ENCODE assay signal across 22 cellular contexts in genomic region chr22:28951530-28951929, GRCh38.
DNase-seq lines count a peak whose midpoint lies in the region; ATAC-seq, FAIRE-seq and TF ChIP-seq lines count a peak whose summit lies in the region.
"Had no signal": no experiment of that assay in that cellular context is flagged by ENCODE, and none has a peak within 500 bp of the region (broad histone marks: within the 10 kb centered on the region; RNA-seq: fewer than 3 reads in every experiment).

No MANE protein-coding gene starts in this region.

- TF ChIP-seq EP300 in A549 (IDR thresholded peaks at IDR 0.05), result no peak

- H3K9me3 ChIP-seq in A549, result peaks cover 11% of the 10 kb centered on the region; the same call in 2 of the 3 replicates
- H3K9me3 ChIP-seq in body of pancreas, result no peaks in the 10 kb centered on the region
- peaks cover 0 to 3% (median 2%) of the 10 kb centered on the region in 4 donors for H3K9me3 ChIP-seq in liver (ENCODE audit: control insufficient read depth in 4 of 4, low read length in 3 of 4)

- H3K9ac ChIP-seq in liver (ENCODE audit: low read depth in 1 of 2, low read length in 2 of 2) (no peak overlapping the region), rectal smooth muscle tissue (ENCODE audit: low read length) (no peak overlapping the region)
- H3K9ac ChIP-seq: BLaER1 had no signal

- H3K4me3 ChIP-seq in A549 (no peak overlapping the region), body of pancreas (no peak overlapping the region), liver (ENCODE audit: low read depth in 1 of 3, low read length in 3 of 3) (no peak overlapping the region), rectal smooth muscle tissue (ENCODE audit: low read length) (no peak overlapping the region)
- H3K4me3 ChIP-seq: BLaER1, suprapubic skin had no signal

- H3K27ac ChIP-seq in A549 (peak overlapping the region; percentile 40 to 86; a peak in 5 of 6 replicates), body of pancreas (peak overlapping the region in 3 of 4 donors; percentile 44 to 50 (median 46)), liver (ENCODE audit: low read depth in 1 of 2, low read length in 2 of 2) (no peak overlapping the region), rectal smooth muscle tissue (ENCODE audit: low read depth, low read length) (peak overlapping the region; percentile 38)
- H3K27ac ChIP-seq: BLaER1, suprapubic skin had no signal

- CTCF ChIA-PET in A549 (lab: Yijun Ruan, JAX), result interaction anchor here (0.8 to 1.2 kb wide), 2 partner anchors 9 to 25 kb away, joined by 3 to 4 read pairs; no protein-coding TSS in a partner anchor

- DNase-seq in A549 (ENCODE audit: low read depth in 1 of 2, low spot score in 1 of 2), result no peak
- DNase-seq in body of pancreas, result no peak
- DNase-seq in foreskin melanocyte, result no peak
- no peak for DNase-seq in GF-D8 (lab: John Stamatoyannopoulos, UW)
- DNase-seq: activated CD4-positive, alpha-beta T cell treated with anti-CD3 and anti-CD28 coated beads for 36 hours; activated naive CD4-positive, alpha-beta T cell treated with anti-CD3 and anti-CD28 coated beads, Interleukin-2, amount 50 U/mL, for 16 hours; activated T-cell treated with anti-CD3 and anti-CD28 coated beads, Interleukin-2, amount 50 U/mL, for 72 hours; aorta; cerebellar nuclear complex; effector CD4-positive, alpha-beta T cell; islet precursor cell; naive thymus-derived CD4-positive, alpha-beta T cell; OCI-M1; SHP77; T-helper 1 cell had no signal

- WGBS in A549 (ENCODE audit: missing lambda C conversion rate), result 90% methylated on average over 7 of the region's 7 CpGs
- WGBS in body of pancreas, 2 donors, result 94 to 98% methylated on average over 6 to 7 of the region's 7 CpGs
- WGBS in liver, result 82% methylated on average over 7 of the region's 7 CpGs

- TF ChIP-seq POLR2A in A549 (IDR thresholded peaks at IDR 0.05; ENCODE audit: low read length), result no peak
- TF ChIP-seq POLR2A in body of pancreas (IDR thresholded peaks at IDR 0.05), result no peak

- ATAC-seq in A549 (no peak), body of pancreas (no peak), GM18520 (IDR thresholded peaks at IDR 0.05; ENCODE audit: unreplicated experiment) (no peak), HG03025 (IDR thresholded peaks at IDR 0.05; ENCODE audit: low FRiP score, unreplicated experiment) (no peak)
- ATAC-seq: activated CD4-positive, alpha-beta T cell treated with anti-CD3 and anti-CD28 coated beads for 36 hours; activated T-cell treated with anti-CD3 and anti-CD28 coated beads, Interleukin-2, amount 50 U/mL, for 72 hours; naive thymus-derived CD4-positive, alpha-beta T cell had no signal

- H3K4me2 ChIP-seq in A549, result peak overlapping the region; percentile 13; the same call in 2 of the 3 replicates
- H3K4me2 ChIP-seq: BLaER1 had no signal

- no peak for TF ChIP-seq CTCF in A549 (IDR thresholded peaks at IDR 0.05)
- TF ChIP-seq CTCF in body of pancreas (IDR thresholded peaks at IDR 0.05), result no peak
- no peak for TF ChIP-seq CTCF in liver (IDR thresholded peaks at IDR 0.05; ENCODE audit: low read depth, low read length, missing input control)

- TF ChIP-seq RAD21 in A549 (conservative IDR thresholded peaks at IDR 0.05 in 1 of 2, IDR thresholded peaks at IDR 0.05 in 1 of 2) (no peak), liver (IDR thresholded peaks at IDR 0.05) (no peak)

- H3K4me1 ChIP-seq in A549 (peaks cover 64% of the 10 kb centered on the region), body of pancreas (peaks cover 31% of the 10 kb centered on the region), liver (ENCODE audit: control insufficient read depth in 4 of 4, insufficient read depth in 4 of 4, low read length in 3 of 4) (peaks cover 0 to 33% (median 9%) of the 10 kb centered on the region in 4 donors), rectal smooth muscle tissue (ENCODE audit: control insufficient read depth, insufficient read depth, low read length) (peaks cover 21% of the 10 kb centered on the region)

- intact Hi-C loops in body of pancreas (cut with DNase I), result no loop called here

- H3K27me3 ChIP-seq in body of pancreas (no peaks in the 10 kb centered on the region), liver (ENCODE audit: control insufficient read depth in 4 of 4, insufficient read depth in 4 of 4, low read length in 3 of 4) (no peaks in the 10 kb centered on the region), rectal smooth muscle tissue (ENCODE audit: control insufficient read depth, insufficient read depth, low read length) (no peaks in the 10 kb centered on the region)
- H3K27me3 ChIP-seq: suprapubic skin had no signal

- POLR2A ChIA-PET in A549 (lab: Yijun Ruan, JAX), result no interaction called here

- FAIRE-seq in A549 (lab: Jason Lieb, UNC), result no peak
- FAIRE-seq: frontal cortex had no signal

- H3K36me3 ChIP-seq in body of pancreas (replicated peaks in 1 of 2; ENCODE audit: insufficient read depth in 1 of 2, low read depth in 2 of 2) (no peaks in the 10 kb centered on the region), liver (ENCODE audit: control insufficient read depth in 4 of 4, insufficient read depth in 3 of 4, low read depth in 1 of 4, low read length in 3 of 4) (no peaks in the 10 kb centered on the region), rectal smooth muscle tissue (ENCODE audit: control insufficient read depth, insufficient read depth, low read length) (no peaks in the 10 kb centered on the region)
- H3K36me3 ChIP-seq: suprapubic skin had no signal

TF ChIP-seq in A549, 52 proteins besides CTCF, POLR2A, EP300 and RAD21:
- TF ChIP-seq CBX2 (IDR thresholded peaks at IDR 0.05; ENCODE audit: borderline replicate concordance, low read depth) (no peak), RARB (CRISPR knock-in tag; IDR thresholded peaks at IDR 0.05) (no peak), GATA3 (IDR thresholded peaks at IDR 0.05; ENCODE audit: borderline replicate concordance) (no peak)

TF ChIP-seq in liver, 16 proteins besides CTCF, POLR2A, EP300 and RAD21:
- TF ChIP-seq MAX (IDR thresholded peaks at IDR 0.05) (no peak), RXRA (IDR thresholded peaks at IDR 0.05) (peak; percentile 47 to 53), HNF4A (conservative IDR thresholded peaks at IDR 0.05) (peak; percentile 57 to 60), ATF3 (IDR thresholded peaks at IDR 0.05) (no peak), NR2F2 (IDR thresholded peaks at IDR 0.05) (no peak), REST (IDR thresholded peaks at IDR 0.05) (no peak)

Comparison
In these comparisons a context has a peak if more than half of its experiments do, and no peak if none do; other contexts are left out.
1. H3K27ac ChIP-seq: peak in A549 (2 of 2), body of pancreas (3 of 4) and rectal smooth muscle tissue (single experiment); none in liver (0 of 2).